In genomic region chrX:154724999-154725756, GRCh38 we compare ENCODE assay signal across 14 cellular contexts. TPM values are rescaled to one million over a fixed set of nuclear protein-coding genes. Genes with fewer than 3 reads are reported as not detected.
DNase-seq lines count a peak whose midpoint lies in the region; ATAC-seq and TF ChIP-seq lines count a peak whose summit lies in the region.
"Had no signal": no experiment of that assay in that cellular context is flagged by ENCODE, and none has a peak within 500 bp of the region (broad histone marks: within the 10 kb centered on the region; RNA-seq: fewer than 3 reads in every experiment).

No MANE protein-coding gene starts in this region.

- H3K27me3 Mint-ChIP-seq in activated CD8-positive, alpha-beta T cell treated with anti-CD3 and anti-CD28 coated beads for 36 hours: no peaks in the 10 kb centered on the region
- H3K27me3 Mint-ChIP-seq in natural killer cell (ENCODE audit: low read depth in 2 of 2): no peaks in the 10 kb centered on the region
- no peaks in the 10 kb centered on the region for H3K27me3 Mint-ChIP-seq in type B pancreatic cell
- H3K27me3 Mint-ChIP-seq: stimulated activated memory B cell treated with anti-CD40 and anti-IgM and Interleukin-4, amounts not matched to agents 10 μg/mL and 1 μg/mL and 100 μg/mL, for 72 hours had no signal

- no peak for TF ChIP-seq CTCF in activated CD8-positive, alpha-beta T cell treated with anti-CD3 and anti-CD28 coated beads for 36 hours (IDR thresholded peaks at IDR 0.05)
- TF ChIP-seq CTCF in natural killer cell (IDR thresholded peaks at IDR 0.05) (peak; percentile 13), type B pancreatic cell (conservative IDR thresholded peaks at IDR 0.05) (no peak), GM13977 (IDR thresholded peaks at IDR 0.05; ENCODE audit: extremely low read depth, insufficient read depth, missing control alignments) (no peak)

- ATAC-seq in GM18499 (IDR thresholded peaks at IDR 0.05; ENCODE audit: insufficient read depth, unreplicated experiment): peak; percentile 50
- peak; percentile 52 for ATAC-seq in GM21619 (IDR thresholded peaks at IDR 0.05; ENCODE audit: unreplicated experiment)
- ATAC-seq in activated CD8-positive, alpha-beta T cell treated with anti-CD3 and anti-CD28 coated beads for 36 hours: peak; percentile 65
- peak; percentile 77 to 82 (median 81) for ATAC-seq in natural killer cell
- ATAC-seq in sciatic nerve: no peak
- ATAC-seq: left ventricle myocardium superior had no signal

- intact Hi-C loops in activated CD8-positive, alpha-beta T cell treated with anti-CD3 and anti-CD28 coated beads for 36 hours (cut with micrococcal nuclease): no loop called here
- intact Hi-C loops in natural killer cell (cut with micrococcal nuclease) (loop anchor here (1.0 kb wide), 1 partner anchor 23 kb away; no protein-coding TSS in a partner anchor), sciatic nerve (cut with DNase I) (no loop called here)

- no peak for DNase-seq in activated CD8-positive, alpha-beta T cell treated with anti-CD3 and anti-CD28 coated beads for 36 hours
- DNase-seq in natural killer cell: no peak
- no peak for DNase-seq in sciatic nerve (ENCODE audit: low spot score)
- no peak for DNase-seq in type B pancreatic cell (ENCODE audit: extremely low spot score, unreplicated experiment)
- DNase-seq in GM13977 (ENCODE audit: low spot score): no peak
- DNase-seq: activated CD4-positive, alpha-beta T cell treated with anti-CD3 and anti-CD28 coated beads for 48 hours; amniotic stem cell; left ventricle myocardium superior; NCI-H187; pancreas; stimulated activated CD4-positive, alpha-beta T cell treated with anti-CD3 and anti-CD28 coated beads, Interleukin-1b, Interleukin-23, amount 100 ng/mL, for 48 hours had no signal

- H3K27ac Mint-ChIP-seq in activated CD8-positive, alpha-beta T cell treated with anti-CD3 and anti-CD28 coated beads for 36 hours: peak overlapping the region; percentile 77
- peak overlapping the region; percentile 86 to 87 for H3K27ac Mint-ChIP-seq in natural killer cell
- no peak overlapping the region for H3K27ac Mint-ChIP-seq in type B pancreatic cell

- H3K4me1 Mint-ChIP-seq in activated CD8-positive, alpha-beta T cell treated with anti-CD3 and anti-CD28 coated beads for 36 hours (ENCODE audit: low read depth): peaks cover 72% of the 10 kb centered on the region
- H3K4me1 Mint-ChIP-seq in natural killer cell (peaks cover 73 to 82% of the 10 kb centered on the region in 2 donors), type B pancreatic cell (ENCODE audit: unreplicated experiment) (no peaks in the 10 kb centered on the region)

- CTCF ChIA-PET in activated CD8-positive, alpha-beta T cell treated with anti-CD3 and anti-CD28 coated beads for 36 hours (lab: Charles Lee): interaction anchor here (1.2 to 2.9 kb wide), 4 partner anchors 8 to 22 kb away, joined by 3 to 29 read pairs (median 6); no protein-coding TSS in a partner anchor

- H3K36me3 Mint-ChIP-seq in activated CD8-positive, alpha-beta T cell treated with anti-CD3 and anti-CD28 coated beads for 36 hours (ENCODE audit: low read depth): peaks cover 4% of the 10 kb centered on the region
- H3K36me3 Mint-ChIP-seq in natural killer cell (no peaks in the 10 kb centered on the region), type B pancreatic cell (no peaks in the 10 kb centered on the region)

- peak overlapping the region; percentile 5 for H3K4me3 Mint-ChIP-seq in activated CD8-positive, alpha-beta T cell treated with anti-CD3 and anti-CD28 coated beads for 36 hours
- H3K4me3 Mint-ChIP-seq in natural killer cell (peak overlapping the region; percentile 43), type B pancreatic cell (no peak overlapping the region)
- H3K4me3 Mint-ChIP-seq: stimulated activated memory B cell treated with anti-CD40 and anti-IgM and Interleukin-4, amounts not matched to agents 10 μg/mL and 1 μg/mL and 100 μg/mL, for 72 hours had no signal

- in situ Hi-C loops in GM13977 (cut with MboI; ENCODE audit: low pct_unique_long_range_greater_than_20kb, low sequenced_read_pairs, unreplicated experiment): loop anchor here (25.0 kb wide), 1 partner anchor 138 kb away; the partner anchor contains the start of gene CTAG1A

- POLR2A ChIA-PET in activated CD8-positive, alpha-beta T cell treated with anti-CD3 and anti-CD28 coated beads for 36 hours (lab: Charles Lee): interaction anchor here (1.1 to 1.6 kb wide), 2 partner anchors 25 to 39 kb away, joined by 3 to 5 read pairs; no protein-coding TSS in a partner anchor

- H3K9me3 Mint-ChIP-seq in activated CD8-positive, alpha-beta T cell treated with anti-CD3 and anti-CD28 coated beads for 36 hours: peaks cover 3% of the 10 kb centered on the region
- H3K9me3 Mint-ChIP-seq in natural killer cell (no peaks in the 10 kb centered on the region), type B pancreatic cell (no peaks in the 10 kb centered on the region)
- H3K9me3 Mint-ChIP-seq: stimulated activated memory B cell treated with anti-CD40 and anti-IgM and Interleukin-4, amounts not matched to agents 10 μg/mL and 1 μg/mL and 100 μg/mL, for 72 hours had no signal

RNA-seq across cellular contexts. Expression of gene GAB3, which starts 25.7 kb away (rescaled TPM):
- 1 to 10 TPM; 3.9 to 5.0 TPM for total RNA-seq in activated CD8-positive, alpha-beta T cell treated with anti-CD3 and anti-CD28 coated beads for 36 hours
- total RNA-seq in natural killer cell (10 to 100 TPM; 55.6 to 89.8 (median 77.4) TPM), sciatic nerve (7.6 TPM), type B pancreatic cell (ENCODE audit: low replicate concordance) (0.19 TPM in 1 of 2 replicates, not detected in the other)

RNA-seq across cellular contexts. Expression of gene DKC1, which starts 37.5 kb away (rescaled TPM):
- total RNA-seq in activated CD8-positive, alpha-beta T cell treated with anti-CD3 and anti-CD28 coated beads for 36 hours: 100 to 1,000 TPM; 132 to 138 TPM
- 10 to 100 TPM; 41.8 to 54.3 (median 53.9) TPM for total RNA-seq in natural killer cell
- total RNA-seq in sciatic nerve: 27.9 TPM
- total RNA-seq in type B pancreatic cell (ENCODE audit: low replicate concordance): 52.0 and 62.7 TPM in 2 replicates
